ENCODE assay signal across 32 cellular contexts in the genomic region with DNA sequence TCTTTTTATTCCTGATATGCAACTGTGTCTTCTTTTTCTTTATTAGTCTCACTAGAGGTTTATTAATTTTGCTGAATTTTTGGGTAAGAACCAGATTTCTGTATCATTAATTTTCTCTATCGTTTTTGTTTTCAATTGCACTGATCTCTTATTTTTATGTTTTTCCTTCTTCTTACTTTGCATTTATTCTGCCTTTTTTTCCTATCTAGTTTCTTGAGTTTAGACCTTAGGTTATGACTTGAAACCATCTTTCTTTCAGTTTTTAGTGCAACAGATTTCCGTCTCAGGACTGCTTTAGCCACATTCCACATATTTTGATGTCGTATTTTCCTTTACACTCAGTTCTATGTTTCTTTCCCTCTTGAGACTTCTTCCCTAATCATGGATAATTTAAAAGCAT.
"Had no signal": no experiment of that assay in that cellular context is flagged by ENCODE, and none has a peak within 500 bp of the region (broad histone marks: within the 10 kb centered on the region; RNA-seq: fewer than 3 reads in every experiment).

No MANE protein-coding gene starts in this region.

- H3K27ac Mint-ChIP-seq: activated CD4-positive, alpha-beta memory T cell treated with anti-CD3 and anti-CD28 coated beads, Interleukin-2, amount 10 ng/mL, durations not matched to agents 7 days and 5 days; activated CD8-positive, alpha-beta memory T cell treated with anti-CD3 and anti-CD28 coated beads, Interleukin-2, amount 10 ng/mL, durations not matched to agents 7 days and 5 days; activated naive CD8-positive, alpha-beta T cell; activated T-helper 2 cell treated with anti-CD3 and anti-CD28 coated beads, Interferon-gamma antibody, Interleukin-2, Interleukin-4, amounts not matched to agents 10 μg/mL and 5 μg/mL and 100 μg/mL, durations not matched to agents 14 hours and 24 hours and 36 hours; T-cell had no signal

- DNase-seq: activated CD4-positive, alpha-beta memory T cell treated with anti-CD3 and anti-CD28 coated beads, Interleukin-2, amount 10 ng/mL, durations not matched to agents 7 days and 5 days; activated CD4-positive, alpha-beta T cell treated with anti-CD3 and anti-CD28 coated beads for 1 hour; activated CD4-positive, alpha-beta T cell treated with anti-CD3 and anti-CD28 coated beads for 48 hours; activated CD4-positive, CD25-positive, alpha-beta regulatory T cell; activated CD8-positive, alpha-beta memory T cell treated with anti-CD3 and anti-CD28 coated beads for 24 hours; activated CD8-positive, alpha-beta memory T cell treated with anti-CD3 and anti-CD28 coated beads, Interleukin-2, amount 10 ng/mL, durations not matched to agents 7 days and 5 days; activated CD8-positive, alpha-beta memory T cell treated with anti-CD3 and anti-CD28 coated beads, Interleukin-2, amount 50 U/mL, for 48 hours; activated gamma-delta T cell; activated naive CD4-positive, alpha-beta T cell treated with Interleukin-2 at 50 U/mL for 16 hours; body of pancreas; caudate nucleus; cerebellar nuclear complex; IMR-90; Karpas-422; KBM-7; MG63; MV-4-11; NCI-H1092; NCI-H1436 treated with DMSO at 0.1 percent for 48 hours; NCI-H1694 treated with DMSO at 0.1 percent for 48 hours; NCI-H2029; NCI-H345; NCI-H524 treated with DMSO at 0.1 percent for 48 hours; PC-3; SIG-M5; T-cell; T1000; WERI-Rb-1 had no signal

- H3K4me1 Mint-ChIP-seq: T-cell had no signal

- H3K9me3 Mint-ChIP-seq: activated CD4-positive, alpha-beta memory T cell treated with anti-CD3 and anti-CD28 coated beads, Interleukin-2, amount 10 ng/mL, durations not matched to agents 7 days and 5 days; activated T-helper 2 cell treated with anti-CD3 and anti-CD28 coated beads, Interferon-gamma antibody, Interleukin-2, Interleukin-4, amounts not matched to agents 10 μg/mL and 5 μg/mL and 100 μg/mL, durations not matched to agents 14 hours and 24 hours and 36 hours; T-cell had no signal

- ATAC-seq: activated CD8-positive, alpha-beta memory T cell treated with anti-CD3 and anti-CD28 coated beads, Interleukin-2, amount 10 ng/mL, durations not matched to agents 7 days and 5 days; body of pancreas; PC-3; Right ventricle myocardium inferior; SK-N-SH treated with all-trans-retinoic acid at 6 μM for 48 hours; T-cell had no signal

- H3K27me3 Mint-ChIP-seq: activated CD4-positive, alpha-beta memory T cell treated with anti-CD3 and anti-CD28 coated beads, Interleukin-2, amount 10 ng/mL, durations not matched to agents 7 days and 5 days; activated CD8-positive, alpha-beta memory T cell treated with anti-CD3 and anti-CD28 coated beads, Interleukin-2, amount 10 ng/mL, durations not matched to agents 7 days and 5 days; activated naive CD8-positive, alpha-beta T cell; T-cell had no signal

- H3K4me3 Mint-ChIP-seq: activated CD4-positive, alpha-beta memory T cell treated with anti-CD3 and anti-CD28 coated beads, Interleukin-2, amount 10 ng/mL, durations not matched to agents 7 days and 5 days; activated CD8-positive, alpha-beta memory T cell treated with anti-CD3 and anti-CD28 coated beads, Interleukin-2, amount 10 ng/mL, durations not matched to agents 7 days and 5 days; activated naive CD8-positive, alpha-beta T cell; T-cell had no signal
